ENCODE assay signal across 1 cellular context in the genomic region with DNA sequence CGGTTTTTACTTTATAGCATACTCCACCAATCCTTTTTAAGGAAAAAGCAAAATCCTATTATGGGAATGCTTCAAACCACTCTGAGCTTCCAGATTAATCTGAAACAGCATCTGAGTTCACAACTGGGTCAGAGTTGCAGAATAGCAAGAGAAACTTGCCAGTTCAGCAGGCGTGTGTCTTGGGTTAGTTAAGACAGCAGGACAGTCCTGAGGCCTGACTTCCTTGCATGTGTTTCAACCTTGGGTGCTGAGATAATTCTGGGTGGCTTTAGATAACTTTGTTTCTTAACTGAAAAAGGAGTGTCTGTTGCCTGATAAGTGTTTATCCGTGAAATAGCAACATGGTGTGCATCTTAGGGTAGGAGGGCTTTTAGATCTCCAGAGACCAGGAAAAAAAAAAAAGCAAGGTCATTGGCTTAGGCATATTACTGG.
TF ChIP-seq lines count a peak whose summit lies in the region.

No MANE protein-coding gene starts in this region.

TF ChIP-seq in K562, 482 proteins besides CTCF, POLR2A, EP300 and RAD21 (continued from another document and continues in another):
- TF ChIP-seq, protein P1, sequence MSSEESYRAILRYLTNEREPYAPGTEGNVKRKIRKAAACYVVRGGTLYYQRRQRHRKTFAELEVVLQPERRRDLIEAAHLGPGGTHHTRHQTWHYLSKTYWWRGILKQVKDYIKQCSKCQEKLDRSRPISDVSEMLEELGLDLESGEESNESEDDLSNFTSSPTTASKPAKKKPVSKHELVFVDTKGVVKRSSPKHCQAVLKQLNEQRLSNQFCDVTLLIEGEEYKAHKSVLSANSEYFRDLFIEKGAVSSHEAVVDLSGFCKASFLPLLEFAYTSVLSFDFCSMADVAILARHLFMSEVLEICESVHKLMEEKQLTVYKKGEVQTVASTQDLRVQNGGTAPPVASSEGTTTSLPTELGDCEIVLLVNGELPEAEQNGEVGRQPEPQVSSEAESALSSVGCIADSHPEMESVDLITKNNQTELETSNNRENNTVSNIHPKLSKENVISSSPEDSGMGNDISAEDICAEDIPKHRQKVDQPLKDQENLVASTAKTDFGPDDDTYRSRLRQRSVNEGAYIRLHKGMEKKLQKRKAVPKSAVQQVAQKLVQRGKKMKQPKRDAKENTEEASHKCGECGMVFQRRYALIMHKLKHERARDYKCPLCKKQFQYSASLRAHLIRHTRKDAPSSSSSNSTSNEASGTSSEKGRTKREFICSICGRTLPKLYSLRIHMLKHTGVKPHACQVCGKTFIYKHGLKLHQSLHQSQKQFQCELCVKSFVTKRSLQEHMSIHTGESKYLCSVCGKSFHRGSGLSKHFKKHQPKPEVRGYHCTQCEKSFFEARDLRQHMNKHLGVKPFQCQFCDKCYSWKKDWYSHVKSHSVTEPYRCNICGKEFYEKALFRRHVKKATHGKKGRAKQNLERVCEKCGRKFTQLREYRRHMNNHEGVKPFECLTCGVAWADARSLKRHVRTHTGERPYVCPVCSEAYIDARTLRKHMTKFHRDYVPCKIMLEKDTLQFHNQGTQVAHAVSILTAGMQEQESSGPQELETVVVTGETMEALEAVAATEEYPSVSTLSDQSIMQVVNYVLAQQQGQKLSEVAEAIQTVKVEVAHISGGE (CRISPR knock-in tag; IDR thresholded peaks at IDR 0.05) = peak in 1 of 3 experiments; percentile 80; a peak in 2 of 6 replicates
- no peak for TF ChIP-seq XRCC3 (IDR thresholded peaks at IDR 0.05)
- TF ChIP-seq FOXM1 (IDR thresholded peaks at IDR 0.05; ENCODE audit: low read depth) = peak; percentile 99
- no peak for TF ChIP-seq FOXM1 (CRISPR knock-in tag; IDR thresholded peaks at IDR 0.05; ENCODE audit: low read depth)
- peak; percentile 54; the same call in 1 of the 2 replicates for TF ChIP-seq ZFX (CRISPR knock-in tag; IDR thresholded peaks at IDR 0.05)
- TF ChIP-seq FOXP1 (CRISPR knock-in tag; IDR thresholded peaks at IDR 0.05) = peak; percentile 80; the same call in 1 of the 2 replicates
- TF ChIP-seq, protein P2, sequence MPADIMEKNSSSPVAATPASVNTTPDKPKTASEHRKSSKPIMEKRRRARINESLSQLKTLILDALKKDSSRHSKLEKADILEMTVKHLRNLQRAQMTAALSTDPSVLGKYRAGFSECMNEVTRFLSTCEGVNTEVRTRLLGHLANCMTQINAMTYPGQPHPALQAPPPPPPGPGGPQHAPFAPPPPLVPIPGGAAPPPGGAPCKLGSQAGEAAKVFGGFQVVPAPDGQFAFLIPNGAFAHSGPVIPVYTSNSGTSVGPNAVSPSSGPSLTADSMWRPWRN (IDR thresholded peaks at IDR 0.05; ENCODE audit: low read depth) = peak; percentile 98
- TF ChIP-seq TEAD1 (CRISPR knock-in tag; IDR thresholded peaks at IDR 0.05) = peak in 1 of 2 experiments; percentile 94; a peak in 2 of 4 replicates
- peak; percentile 11 for TF ChIP-seq ASH1L (IDR thresholded peaks at IDR 0.05; ENCODE audit: borderline replicate concordance, low read depth, partially characterized antibody)
- TF ChIP-seq FOXJ2 (tag; IDR thresholded peaks at IDR 0.05) = peak; percentile 95
- TF ChIP-seq, protein P3, sequence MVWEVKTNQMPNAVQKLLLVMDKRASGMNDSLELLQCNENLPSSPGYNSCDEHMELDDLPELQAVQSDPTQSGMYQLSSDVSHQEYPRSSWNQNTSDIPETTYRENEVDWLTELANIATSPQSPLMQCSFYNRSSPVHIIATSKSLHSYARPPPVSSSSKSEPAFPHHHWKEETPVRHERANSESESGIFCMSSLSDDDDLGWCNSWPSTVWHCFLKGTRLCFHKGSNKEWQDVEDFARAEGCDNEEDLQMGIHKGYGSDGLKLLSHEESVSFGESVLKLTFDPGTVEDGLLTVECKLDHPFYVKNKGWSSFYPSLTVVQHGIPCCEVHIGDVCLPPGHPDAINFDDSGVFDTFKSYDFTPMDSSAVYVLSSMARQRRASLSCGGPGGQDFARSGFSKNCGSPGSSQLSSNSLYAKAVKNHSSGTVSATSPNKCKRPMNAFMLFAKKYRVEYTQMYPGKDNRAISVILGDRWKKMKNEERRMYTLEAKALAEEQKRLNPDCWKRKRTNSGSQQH (CRISPR knock-in tag; IDR thresholded peaks at IDR 0.05) = peak; percentile 88
- TF ChIP-seq, protein P4, sequence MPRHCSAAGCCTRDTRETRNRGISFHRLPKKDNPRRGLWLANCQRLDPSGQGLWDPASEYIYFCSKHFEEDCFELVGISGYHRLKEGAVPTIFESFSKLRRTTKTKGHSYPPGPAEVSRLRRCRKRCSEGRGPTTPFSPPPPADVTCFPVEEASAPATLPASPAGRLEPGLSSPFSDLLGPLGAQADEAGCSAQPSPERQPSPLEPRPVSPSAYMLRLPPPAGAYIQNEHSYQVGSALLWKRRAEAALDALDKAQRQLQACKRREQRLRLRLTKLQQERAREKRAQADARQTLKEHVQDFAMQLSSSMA (CRISPR knock-in tag; IDR thresholded peaks at IDR 0.05) = no peak
- peak; percentile 69 for TF ChIP-seq DACH1 (IDR thresholded peaks at IDR 0.05; ENCODE audit: partially characterized antibody)
- TF ChIP-seq L3MBTL2 (IDR thresholded peaks at IDR 0.05) = peak; percentile 83
- TF ChIP-seq NCOA4 (IDR thresholded peaks at IDR 0.05; ENCODE audit: partially characterized antibody) = peak; percentile 90
- no peak for TF ChIP-seq TEAD2 (tag; IDR thresholded peaks at IDR 0.05)
- TF ChIP-seq, protein P5, sequence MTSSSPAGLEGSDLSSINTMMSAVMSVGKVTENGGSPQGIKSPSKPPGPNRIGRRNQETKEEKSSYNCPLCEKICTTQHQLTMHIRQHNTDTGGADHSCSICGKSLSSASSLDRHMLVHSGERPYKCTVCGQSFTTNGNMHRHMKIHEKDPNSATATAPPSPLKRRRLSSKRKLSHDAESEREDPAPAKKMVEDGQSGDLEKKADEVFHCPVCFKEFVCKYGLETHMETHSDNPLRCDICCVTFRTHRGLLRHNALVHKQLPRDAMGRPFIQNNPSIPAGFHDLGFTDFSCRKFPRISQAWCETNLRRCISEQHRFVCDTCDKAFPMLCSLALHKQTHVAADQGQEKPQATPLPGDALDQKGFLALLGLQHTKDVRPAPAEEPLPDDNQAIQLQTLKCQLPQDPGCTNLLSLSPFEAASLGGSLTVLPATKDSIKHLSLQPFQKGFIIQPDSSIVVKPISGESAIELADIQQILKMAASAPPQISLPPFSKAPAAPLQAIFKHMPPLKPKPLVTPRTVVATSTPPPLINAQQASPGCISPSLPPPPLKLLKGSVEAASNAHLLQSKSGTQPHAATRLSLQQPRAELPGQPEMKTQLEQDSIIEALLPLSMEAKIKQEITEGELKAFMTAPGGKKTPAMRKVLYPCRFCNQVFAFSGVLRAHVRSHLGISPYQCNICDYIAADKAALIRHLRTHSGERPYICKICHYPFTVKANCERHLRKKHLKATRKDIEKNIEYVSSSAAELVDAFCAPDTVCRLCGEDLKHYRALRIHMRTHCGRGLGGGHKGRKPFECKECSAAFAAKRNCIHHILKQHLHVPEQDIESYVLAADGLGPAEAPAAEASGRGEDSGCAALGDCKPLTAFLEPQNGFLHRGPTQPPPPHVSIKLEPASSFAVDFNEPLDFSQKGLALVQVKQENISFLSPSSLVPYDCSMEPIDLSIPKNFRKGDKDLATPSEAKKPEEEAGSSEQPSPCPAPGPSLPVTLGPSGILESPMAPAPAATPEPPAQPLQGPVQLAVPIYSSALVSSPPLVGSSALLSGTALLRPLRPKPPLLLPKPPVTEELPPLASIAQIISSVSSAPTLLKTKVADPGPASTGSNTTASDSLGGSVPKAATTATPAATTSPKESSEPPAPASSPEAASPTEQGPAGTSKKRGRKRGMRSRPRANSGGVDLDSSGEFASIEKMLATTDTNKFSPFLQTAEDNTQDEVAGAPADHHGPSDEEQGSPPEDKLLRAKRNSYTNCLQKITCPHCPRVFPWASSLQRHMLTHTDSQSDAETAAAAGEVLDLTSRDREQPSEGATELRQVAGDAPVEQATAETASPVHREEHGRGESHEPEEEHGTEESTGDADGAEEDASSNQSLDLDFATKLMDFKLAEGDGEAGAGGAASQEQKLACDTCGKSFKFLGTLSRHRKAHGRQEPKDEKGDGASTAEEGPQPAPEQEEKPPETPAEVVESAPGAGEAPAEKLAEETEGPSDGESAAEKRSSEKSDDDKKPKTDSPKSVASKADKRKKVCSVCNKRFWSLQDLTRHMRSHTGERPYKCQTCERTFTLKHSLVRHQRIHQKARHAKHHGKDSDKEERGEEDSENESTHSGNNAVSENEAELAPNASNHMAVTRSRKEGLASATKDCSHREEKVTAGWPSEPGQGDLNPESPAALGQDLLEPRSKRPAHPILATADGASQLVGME (CRISPR knock-in tag; IDR thresholded peaks at IDR 0.05) = no peak
- TF ChIP-seq NUFIP1 (IDR thresholded peaks at IDR 0.05; ENCODE audit: partially characterized antibody) = peak; percentile 94
- TF ChIP-seq HNRNPLL (IDR thresholded peaks at IDR 0.05; ENCODE audit: low read depth, low read length, poor library complexity, severe bottlenecking) = no peak
- TF ChIP-seq, protein P6, sequence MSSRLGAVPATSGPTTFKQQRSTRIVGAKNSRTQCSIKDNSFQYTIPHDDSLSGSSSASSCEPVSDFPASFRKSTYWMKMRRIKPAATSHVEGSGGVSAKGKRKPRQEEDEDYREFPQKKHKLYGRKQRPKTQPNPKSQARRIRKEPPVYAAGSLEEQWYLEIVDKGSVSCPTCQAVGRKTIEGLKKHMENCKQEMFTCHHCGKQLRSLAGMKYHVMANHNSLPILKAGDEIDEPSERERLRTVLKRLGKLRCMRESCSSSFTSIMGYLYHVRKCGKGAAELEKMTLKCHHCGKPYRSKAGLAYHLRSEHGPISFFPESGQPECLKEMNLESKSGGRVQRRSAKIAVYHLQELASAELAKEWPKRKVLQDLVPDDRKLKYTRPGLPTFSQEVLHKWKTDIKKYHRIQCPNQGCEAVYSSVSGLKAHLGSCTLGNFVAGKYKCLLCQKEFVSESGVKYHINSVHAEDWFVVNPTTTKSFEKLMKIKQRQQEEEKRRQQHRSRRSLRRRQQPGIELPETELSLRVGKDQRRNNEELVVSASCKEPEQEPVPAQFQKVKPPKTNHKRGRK (tag; IDR thresholded peaks at IDR 0.05) = no peak
- TF ChIP-seq ZNF589 (CRISPR knock-in tag; IDR thresholded peaks at IDR 0.05; ENCODE audit: low read depth) = peak; percentile 95
- TF ChIP-seq YBX1 (IDR thresholded peaks at IDR 0.05) = no peak
- TF ChIP-seq CBX3 (IDR thresholded peaks at IDR 0.05; ENCODE audit: borderline replicate concordance in 1 of 2, low read length in 2 of 2) = peak in 1 of 2 experiments; percentile 95; a peak in 2 of 3 replicates
- peak; percentile 80 for TF ChIP-seq ZBTB17 (CRISPR knock-in tag; IDR thresholded peaks at IDR 0.05)
- TF ChIP-seq DNMT1 (IDR thresholded peaks at IDR 0.05) = no peak; the same call in 1 of the 2 replicates
- TF ChIP-seq DPF2 (IDR thresholded peaks at IDR 0.05) = peak; percentile 100
- TF ChIP-seq, protein P7, sequence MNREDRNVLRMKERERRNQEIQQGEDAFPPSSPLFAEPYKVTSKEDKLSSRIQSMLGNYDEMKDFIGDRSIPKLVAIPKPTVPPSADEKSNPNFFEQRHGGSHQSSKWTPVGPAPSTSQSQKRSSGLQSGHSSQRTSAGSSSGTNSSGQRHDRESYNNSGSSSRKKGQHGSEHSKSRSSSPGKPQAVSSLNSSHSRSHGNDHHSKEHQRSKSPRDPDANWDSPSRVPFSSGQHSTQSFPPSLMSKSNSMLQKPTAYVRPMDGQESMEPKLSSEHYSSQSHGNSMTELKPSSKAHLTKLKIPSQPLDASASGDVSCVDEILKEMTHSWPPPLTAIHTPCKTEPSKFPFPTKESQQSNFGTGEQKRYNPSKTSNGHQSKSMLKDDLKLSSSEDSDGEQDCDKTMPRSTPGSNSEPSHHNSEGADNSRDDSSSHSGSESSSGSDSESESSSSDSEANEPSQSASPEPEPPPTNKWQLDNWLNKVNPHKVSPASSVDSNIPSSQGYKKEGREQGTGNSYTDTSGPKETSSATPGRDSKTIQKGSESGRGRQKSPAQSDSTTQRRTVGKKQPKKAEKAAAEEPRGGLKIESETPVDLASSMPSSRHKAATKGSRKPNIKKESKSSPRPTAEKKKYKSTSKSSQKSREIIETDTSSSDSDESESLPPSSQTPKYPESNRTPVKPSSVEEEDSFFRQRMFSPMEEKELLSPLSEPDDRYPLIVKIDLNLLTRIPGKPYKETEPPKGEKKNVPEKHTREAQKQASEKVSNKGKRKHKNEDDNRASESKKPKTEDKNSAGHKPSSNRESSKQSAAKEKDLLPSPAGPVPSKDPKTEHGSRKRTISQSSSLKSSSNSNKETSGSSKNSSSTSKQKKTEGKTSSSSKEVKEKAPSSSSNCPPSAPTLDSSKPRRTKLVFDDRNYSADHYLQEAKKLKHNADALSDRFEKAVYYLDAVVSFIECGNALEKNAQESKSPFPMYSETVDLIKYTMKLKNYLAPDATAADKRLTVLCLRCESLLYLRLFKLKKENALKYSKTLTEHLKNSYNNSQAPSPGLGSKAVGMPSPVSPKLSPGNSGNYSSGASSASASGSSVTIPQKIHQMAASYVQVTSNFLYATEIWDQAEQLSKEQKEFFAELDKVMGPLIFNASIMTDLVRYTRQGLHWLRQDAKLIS (CRISPR knock-in tag; IDR thresholded peaks at IDR 0.05) = peak; percentile 69; the same call in 1 of the 2 replicates
- peak; percentile 98 for TF ChIP-seq SMAD1 (IDR thresholded peaks at IDR 0.05; ENCODE audit: low read depth, low read length, partially characterized antibody)
- TF ChIP-seq, protein P8, sequence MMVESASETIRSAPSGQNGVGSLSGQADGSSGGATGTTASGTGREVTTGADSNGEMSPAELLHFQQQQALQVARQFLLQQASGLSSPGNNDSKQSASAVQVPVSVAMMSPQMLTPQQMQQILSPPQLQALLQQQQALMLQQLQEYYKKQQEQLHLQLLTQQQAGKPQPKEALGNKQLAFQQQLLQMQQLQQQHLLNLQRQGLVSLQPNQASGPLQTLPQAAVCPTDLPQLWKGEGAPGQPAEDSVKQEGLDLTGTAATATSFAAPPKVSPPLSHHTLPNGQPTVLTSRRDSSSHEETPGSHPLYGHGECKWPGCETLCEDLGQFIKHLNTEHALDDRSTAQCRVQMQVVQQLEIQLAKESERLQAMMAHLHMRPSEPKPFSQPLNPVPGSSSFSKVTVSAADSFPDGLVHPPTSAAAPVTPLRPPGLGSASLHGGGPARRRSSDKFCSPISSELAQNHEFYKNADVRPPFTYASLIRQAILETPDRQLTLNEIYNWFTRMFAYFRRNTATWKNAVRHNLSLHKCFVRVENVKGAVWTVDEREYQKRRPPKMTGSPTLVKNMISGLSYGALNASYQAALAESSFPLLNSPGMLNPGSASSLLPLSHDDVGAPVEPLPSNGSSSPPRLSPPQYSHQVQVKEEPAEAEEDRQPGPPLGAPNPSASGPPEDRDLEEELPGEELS (CRISPR knock-in tag; IDR thresholded peaks at IDR 0.05; ENCODE audit: borderline replicate concordance) = no peak
- TF ChIP-seq ZNF253 (CRISPR knock-in tag; conservative IDR thresholded peaks at IDR 0.05) = no peak
- no peak for TF ChIP-seq ATF1 (CRISPR knock-in tag; IDR thresholded peaks at IDR 0.05)
- TF ChIP-seq ATF1 (tag; IDR thresholded peaks at IDR 0.05) = peak; percentile 78
